ENCODE assay signal across 1 cellular context in the genomic region with DNA sequence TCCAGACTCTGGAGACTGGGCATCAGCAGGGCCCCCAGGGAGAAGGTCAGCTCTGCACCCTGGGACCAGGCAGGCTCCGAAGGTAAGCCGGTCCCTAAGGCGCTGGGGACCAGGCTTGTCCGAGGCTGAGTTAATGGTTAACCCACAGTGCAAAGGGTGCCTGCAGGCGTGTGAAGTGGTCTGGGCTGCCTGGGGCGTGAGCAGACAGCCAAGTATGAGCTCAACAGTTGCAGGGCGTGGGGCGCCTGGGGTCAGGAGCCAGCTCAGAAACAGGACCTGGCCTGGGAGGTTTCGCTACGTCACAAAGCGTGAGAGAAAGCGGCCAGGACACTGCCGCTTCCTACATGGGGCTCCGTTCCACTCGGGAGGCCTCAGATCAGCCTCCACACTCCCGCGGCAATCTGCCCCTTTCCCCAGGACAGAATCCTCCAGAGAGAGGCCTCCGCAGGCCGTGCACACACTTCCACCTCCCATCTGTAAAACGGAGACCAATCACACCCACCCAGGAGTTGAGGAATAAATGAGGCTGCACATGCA.
TF ChIP-seq lines count a peak whose summit lies in the region.

No MANE protein-coding gene starts in this region.

TF ChIP-seq in HepG2, 621 proteins besides CTCF, POLR2A, EP300 and RAD21 (continued from another document and continues in another):
- TF ChIP-seq, protein P1, sequence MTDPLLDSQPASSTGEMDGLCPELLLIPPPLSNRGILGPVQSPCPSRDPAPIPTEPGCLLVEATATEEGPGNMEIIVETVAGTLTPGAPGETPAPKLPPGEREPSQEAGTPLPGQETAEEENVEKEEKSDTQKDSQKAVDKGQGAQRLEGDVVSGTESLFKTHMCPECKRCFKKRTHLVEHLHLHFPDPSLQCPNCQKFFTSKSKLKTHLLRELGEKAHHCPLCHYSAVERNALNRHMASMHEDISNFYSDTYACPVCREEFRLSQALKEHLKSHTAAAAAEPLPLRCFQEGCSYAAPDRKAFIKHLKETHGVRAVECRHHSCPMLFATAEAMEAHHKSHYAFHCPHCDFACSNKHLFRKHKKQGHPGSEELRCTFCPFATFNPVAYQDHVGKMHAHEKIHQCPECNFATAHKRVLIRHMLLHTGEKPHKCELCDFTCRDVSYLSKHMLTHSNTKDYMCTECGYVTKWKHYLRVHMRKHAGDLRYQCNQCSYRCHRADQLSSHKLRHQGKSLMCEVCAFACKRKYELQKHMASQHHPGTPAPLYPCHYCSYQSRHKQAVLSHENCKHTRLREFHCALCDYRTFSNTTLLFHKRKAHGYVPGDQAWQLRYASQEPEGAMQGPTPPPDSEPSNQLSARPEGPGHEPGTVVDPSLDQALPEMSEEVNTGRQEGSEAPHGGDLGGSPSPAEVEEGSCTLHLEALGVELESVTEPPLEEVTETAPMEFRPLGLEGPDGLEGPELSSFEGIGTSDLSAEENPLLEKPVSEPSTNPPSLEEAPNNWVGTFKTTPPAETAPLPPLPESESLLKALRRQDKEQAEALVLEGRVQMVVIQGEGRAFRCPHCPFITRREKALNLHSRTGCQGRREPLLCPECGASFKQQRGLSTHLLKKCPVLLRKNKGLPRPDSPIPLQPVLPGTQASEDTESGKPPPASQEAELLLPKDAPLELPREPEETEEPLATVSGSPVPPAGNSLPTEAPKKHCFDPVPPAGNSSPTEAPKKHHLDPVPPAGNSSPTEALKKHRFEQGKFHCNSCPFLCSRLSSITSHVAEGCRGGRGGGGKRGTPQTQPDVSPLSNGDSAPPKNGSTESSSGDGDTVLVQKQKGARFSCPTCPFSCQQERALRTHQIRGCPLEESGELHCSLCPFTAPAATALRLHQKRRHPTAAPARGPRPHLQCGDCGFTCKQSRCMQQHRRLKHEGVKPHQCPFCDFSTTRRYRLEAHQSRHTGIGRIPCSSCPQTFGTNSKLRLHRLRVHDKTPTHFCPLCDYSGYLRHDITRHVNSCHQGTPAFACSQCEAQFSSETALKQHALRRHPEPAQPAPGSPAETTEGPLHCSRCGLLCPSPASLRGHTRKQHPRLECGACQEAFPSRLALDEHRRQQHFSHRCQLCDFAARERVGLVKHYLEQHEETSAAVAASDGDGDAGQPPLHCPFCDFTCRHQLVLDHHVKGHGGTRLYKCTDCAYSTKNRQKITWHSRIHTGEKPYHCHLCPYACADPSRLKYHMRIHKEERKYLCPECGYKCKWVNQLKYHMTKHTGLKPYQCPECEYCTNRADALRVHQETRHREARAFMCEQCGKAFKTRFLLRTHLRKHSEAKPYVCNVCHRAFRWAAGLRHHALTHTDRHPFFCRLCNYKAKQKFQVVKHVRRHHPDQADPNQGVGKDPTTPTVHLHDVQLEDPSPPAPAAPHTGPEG (CRISPR knock-in tag; IDR thresholded peaks at IDR 0.05) = no peak
- TF ChIP-seq ZBTB21 (CRISPR knock-in tag; IDR thresholded peaks at IDR 0.05) (peak; percentile 90), ZFY (CRISPR knock-in tag; IDR thresholded peaks at IDR 0.05) (peak; percentile 59), ZMYM2 (CRISPR knock-in tag; IDR thresholded peaks at IDR 0.05) (no peak), RBM39 (IDR thresholded peaks at IDR 0.05; ENCODE audit: low read depth, low read length, poor library complexity, severe bottlenecking) (no peak), FOXP1 (IDR thresholded peaks at IDR 0.05) (no peak), FOXP1 (CRISPR knock-in tag; IDR thresholded peaks at IDR 0.05) (peak; percentile 64; the same call in 1 of the 2 replicates), HDAC2 (CRISPR knock-in tag; IDR thresholded peaks at IDR 0.05) (peak; percentile 94), SOX5 (CRISPR knock-in tag; IDR thresholded peaks at IDR 0.05; ENCODE audit: borderline replicate concordance) (peak; percentile 87; the same call in 1 of the 2 replicates), ZNF605 (CRISPR knock-in tag; IDR thresholded peaks at IDR 0.05) (0 out of 2 replicates have a peak, but pooled peaks have one; percentile 27), HDAC1 (CRISPR knock-in tag; IDR thresholded peaks at IDR 0.05) (peak; percentile 81), ZNF501 (CRISPR knock-in tag; IDR thresholded peaks at IDR 0.05) (peak; percentile 76; the same call in 1 of the 2 replicates), HNRNPK (IDR thresholded peaks at IDR 0.05; ENCODE audit: low read depth, low read length, poor library complexity, severe bottlenecking) (no peak), SNAI1 (CRISPR knock-in tag; IDR thresholded peaks at IDR 0.05; ENCODE audit: borderline replicate concordance) (no peak), RARA (CRISPR knock-in tag; IDR thresholded peaks at IDR 0.05) (peak; percentile 95), ZNF263 (CRISPR knock-in tag; IDR thresholded peaks at IDR 0.05) (no peak), ZNF629 (CRISPR knock-in tag; conservative IDR thresholded peaks at IDR 0.05) (0 out of 2 replicates have a peak, but pooled peaks have one; percentile 7), DNMT3B (CRISPR knock-in tag; conservative IDR thresholded peaks at IDR 0.05) (no peak), SMAD3 (CRISPR knock-in tag; IDR thresholded peaks at IDR 0.05) (0 out of 2 replicates have a peak, but pooled peaks have one; percentile 39), ZNF24 (IDR thresholded peaks at IDR 0.05) (no peak), ZNF251 (CRISPR knock-in tag; IDR thresholded peaks at IDR 0.05) (no peak), TARDBP (CRISPR knock-in tag; IDR thresholded peaks at IDR 0.05) (peak; percentile 93), WIZ (CRISPR knock-in tag; IDR thresholded peaks at IDR 0.05) (no peak), MYC (CRISPR knock-in tag; IDR thresholded peaks at IDR 0.05; ENCODE audit: borderline replicate concordance) (peak; percentile 84; the same call in 1 of the 2 replicates), PHF5A (CRISPR knock-in tag; IDR thresholded peaks at IDR 0.05; ENCODE audit: low read depth, unreplicated experiment) (no peak), TOPORS (CRISPR knock-in tag; IDR thresholded peaks at IDR 0.05) (no peak), MIER3 (CRISPR knock-in tag; IDR thresholded peaks at IDR 0.05; ENCODE audit: borderline replicate concordance) (peak; percentile 78; the same call in 1 of the 2 replicates), CCDC6 (CRISPR knock-in tag; IDR thresholded peaks at IDR 0.05) (peak; percentile 93), REPIN1 (CRISPR knock-in tag; IDR thresholded peaks at IDR 0.05; ENCODE audit: borderline replicate concordance, low read depth) (peak; percentile 60; the same call in 1 of the 2 replicates), ZMYM4 (CRISPR knock-in tag; IDR thresholded peaks at IDR 0.05) (0 out of 2 replicates have a peak, but pooled peaks have one; percentile 46)
- TF ChIP-seq, protein P2, sequence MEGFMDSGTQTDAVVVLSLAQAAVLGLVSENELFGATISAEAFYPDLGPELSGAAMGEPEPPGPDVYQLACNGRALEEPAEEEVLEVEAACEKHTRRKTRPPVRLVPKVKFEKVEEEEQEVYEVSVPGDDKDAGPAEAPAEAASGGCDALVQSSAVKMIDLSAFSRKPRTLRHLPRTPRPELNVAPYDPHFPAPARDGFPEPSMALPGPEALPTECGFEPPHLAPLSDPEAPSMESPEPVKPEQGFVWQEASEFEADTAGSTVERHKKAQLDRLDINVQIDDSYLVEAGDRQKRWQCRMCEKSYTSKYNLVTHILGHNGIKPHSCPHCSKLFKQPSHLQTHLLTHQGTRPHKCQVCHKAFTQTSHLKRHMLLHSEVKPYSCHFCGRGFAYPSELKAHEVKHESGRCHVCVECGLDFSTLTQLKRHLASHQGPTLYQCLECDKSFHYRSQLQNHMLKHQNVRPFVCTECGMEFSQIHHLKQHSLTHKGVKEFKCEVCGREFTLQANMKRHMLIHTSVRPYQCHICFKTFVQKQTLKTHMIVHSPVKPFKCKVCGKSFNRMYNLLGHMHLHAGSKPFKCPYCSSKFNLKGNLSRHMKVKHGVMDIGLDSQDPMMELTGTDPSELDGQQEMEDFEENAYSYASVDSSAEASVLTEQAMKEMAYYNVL (CRISPR knock-in tag; IDR thresholded peaks at IDR 0.05; ENCODE audit: borderline replicate concordance) = no peak
- TF ChIP-seq, protein P3, sequence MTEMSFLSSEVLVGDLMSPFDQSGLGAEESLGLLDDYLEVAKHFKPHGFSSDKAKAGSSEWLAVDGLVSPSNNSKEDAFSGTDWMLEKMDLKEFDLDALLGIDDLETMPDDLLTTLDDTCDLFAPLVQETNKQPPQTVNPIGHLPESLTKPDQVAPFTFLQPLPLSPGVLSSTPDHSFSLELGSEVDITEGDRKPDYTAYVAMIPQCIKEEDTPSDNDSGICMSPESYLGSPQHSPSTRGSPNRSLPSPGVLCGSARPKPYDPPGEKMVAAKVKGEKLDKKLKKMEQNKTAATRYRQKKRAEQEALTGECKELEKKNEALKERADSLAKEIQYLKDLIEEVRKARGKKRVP (CRISPR knock-in tag; IDR thresholded peaks at IDR 0.05) = no peak
- TF ChIP-seq, protein P4, sequence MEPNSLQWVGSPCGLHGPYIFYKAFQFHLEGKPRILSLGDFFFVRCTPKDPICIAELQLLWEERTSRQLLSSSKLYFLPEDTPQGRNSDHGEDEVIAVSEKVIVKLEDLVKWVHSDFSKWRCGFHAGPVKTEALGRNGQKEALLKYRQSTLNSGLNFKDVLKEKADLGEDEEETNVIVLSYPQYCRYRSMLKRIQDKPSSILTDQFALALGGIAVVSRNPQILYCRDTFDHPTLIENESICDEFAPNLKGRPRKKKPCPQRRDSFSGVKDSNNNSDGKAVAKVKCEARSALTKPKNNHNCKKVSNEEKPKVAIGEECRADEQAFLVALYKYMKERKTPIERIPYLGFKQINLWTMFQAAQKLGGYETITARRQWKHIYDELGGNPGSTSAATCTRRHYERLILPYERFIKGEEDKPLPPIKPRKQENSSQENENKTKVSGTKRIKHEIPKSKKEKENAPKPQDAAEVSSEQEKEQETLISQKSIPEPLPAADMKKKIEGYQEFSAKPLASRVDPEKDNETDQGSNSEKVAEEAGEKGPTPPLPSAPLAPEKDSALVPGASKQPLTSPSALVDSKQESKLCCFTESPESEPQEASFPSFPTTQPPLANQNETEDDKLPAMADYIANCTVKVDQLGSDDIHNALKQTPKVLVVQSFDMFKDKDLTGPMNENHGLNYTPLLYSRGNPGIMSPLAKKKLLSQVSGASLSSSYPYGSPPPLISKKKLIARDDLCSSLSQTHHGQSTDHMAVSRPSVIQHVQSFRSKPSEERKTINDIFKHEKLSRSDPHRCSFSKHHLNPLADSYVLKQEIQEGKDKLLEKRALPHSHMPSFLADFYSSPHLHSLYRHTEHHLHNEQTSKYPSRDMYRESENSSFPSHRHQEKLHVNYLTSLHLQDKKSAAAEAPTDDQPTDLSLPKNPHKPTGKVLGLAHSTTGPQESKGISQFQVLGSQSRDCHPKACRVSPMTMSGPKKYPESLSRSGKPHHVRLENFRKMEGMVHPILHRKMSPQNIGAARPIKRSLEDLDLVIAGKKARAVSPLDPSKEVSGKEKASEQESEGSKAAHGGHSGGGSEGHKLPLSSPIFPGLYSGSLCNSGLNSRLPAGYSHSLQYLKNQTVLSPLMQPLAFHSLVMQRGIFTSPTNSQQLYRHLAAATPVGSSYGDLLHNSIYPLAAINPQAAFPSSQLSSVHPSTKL (CRISPR knock-in tag; IDR thresholded peaks at IDR 0.05) = peak; percentile 90
- TF ChIP-seq, protein P5, sequence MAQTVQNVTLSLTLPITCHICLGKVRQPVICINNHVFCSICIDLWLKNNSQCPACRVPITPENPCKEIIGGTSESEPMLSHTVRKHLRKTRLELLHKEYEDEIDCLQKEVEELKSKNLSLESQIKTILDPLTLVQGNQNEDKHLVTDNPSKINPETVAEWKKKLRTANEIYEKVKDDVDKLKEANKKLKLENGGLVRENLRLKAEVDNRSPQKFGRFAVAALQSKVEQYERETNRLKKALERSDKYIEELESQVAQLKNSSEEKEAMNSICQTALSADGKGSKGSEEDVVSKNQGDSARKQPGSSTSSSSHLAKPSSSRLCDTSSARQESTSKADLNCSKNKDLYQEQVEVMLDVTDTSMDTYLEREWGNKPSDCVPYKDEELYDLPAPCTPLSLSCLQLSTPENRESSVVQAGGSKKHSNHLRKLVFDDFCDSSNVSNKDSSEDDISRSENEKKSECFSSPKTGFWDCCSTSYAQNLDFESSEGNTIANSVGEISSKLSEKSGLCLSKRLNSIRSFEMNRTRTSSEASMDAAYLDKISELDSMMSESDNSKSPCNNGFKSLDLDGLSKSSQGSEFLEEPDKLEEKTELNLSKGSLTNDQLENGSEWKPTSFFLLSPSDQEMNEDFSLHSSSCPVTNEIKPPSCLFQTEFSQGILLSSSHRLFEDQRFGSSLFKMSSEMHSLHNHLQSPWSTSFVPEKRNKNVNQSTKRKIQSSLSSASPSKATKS (CRISPR knock-in tag; IDR thresholded peaks at IDR 0.05) = no peak
- TF ChIP-seq, protein P6, sequence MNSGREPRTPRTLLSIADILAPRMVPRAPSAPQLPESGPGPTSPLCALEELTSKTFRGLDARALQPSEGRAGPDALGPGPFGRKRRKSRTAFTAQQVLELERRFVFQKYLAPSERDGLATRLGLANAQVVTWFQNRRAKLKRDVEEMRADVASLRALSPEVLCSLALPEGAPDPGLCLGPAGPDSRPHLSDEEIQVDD (CRISPR knock-in tag; IDR thresholded peaks at IDR 0.05; ENCODE audit: borderline replicate concordance) = no peak
- TF ChIP-seq, protein P7, sequence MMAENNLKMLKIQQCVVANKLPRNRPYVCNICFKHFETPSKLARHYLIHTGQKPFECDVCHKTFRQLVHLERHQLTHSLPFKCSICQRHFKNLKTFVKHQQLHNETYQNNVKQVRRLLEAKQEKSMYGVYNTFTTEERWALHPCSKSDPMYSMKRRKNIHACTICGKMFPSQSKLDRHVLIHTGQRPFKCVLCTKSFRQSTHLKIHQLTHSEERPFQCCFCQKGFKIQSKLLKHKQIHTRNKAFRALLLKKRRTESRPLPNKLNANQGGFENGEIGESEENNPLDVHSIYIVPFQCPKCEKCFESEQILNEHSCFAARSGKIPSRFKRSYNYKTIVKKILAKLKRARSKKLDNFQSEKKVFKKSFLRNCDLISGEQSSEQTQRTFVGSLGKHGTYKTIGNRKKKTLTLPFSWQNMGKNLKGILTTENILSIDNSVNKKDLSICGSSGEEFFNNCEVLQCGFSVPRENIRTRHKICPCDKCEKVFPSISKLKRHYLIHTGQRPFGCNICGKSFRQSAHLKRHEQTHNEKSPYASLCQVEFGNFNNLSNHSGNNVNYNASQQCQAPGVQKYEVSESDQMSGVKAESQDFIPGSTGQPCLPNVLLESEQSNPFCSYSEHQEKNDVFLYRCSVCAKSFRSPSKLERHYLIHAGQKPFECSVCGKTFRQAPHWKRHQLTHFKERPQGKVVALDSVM (CRISPR knock-in tag; IDR thresholded peaks at IDR 0.05) = peak; percentile 60; the same call in 1 of the 2 replicates
- TF ChIP-seq, protein P8, sequence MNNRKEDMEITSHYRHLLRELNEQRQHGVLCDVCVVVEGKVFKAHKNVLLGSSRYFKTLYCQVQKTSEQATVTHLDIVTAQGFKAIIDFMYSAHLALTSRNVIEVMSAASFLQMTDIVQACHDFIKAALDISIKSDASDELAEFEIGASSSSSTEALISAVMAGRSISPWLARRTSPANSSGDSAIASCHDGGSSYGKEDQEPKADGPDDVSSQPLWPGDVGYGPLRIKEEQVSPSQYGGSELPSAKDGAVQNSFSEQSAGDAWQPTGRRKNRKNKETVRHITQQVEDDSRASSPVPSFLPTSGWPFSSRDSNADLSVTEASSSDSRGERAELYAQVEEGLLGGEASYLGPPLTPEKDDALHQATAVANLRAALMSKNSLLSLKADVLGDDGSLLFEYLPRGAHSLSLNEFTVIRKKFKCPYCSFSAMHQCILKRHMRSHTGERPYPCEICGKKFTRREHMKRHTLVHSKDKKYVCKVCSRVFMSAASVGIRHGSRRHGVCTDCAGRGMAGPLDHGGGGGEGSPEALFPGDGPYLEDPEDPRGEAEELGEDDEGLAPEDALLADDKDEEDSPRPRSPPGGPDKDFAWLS (CRISPR knock-in tag; IDR thresholded peaks at IDR 0.05; ENCODE audit: borderline replicate concordance) = no peak
